2 cellular contexts compared by ENCODE assay signal in genomic region chr4:8262637-8263322, GRCh38.
TF ChIP-seq lines count a peak whose summit lies in the region.

No MANE protein-coding gene starts in this region.

TF ChIP-seq in HEK293, 187 proteins besides CTCF, POLR2A, EP300 and RAD21:
- no peak for TF ChIP-seq AEBP2 (tag by site-specific recombination; IDR thresholded peaks at IDR 0.05; ENCODE audit: borderline replicate concordance)
- TF ChIP-seq ZNF350 (tag by site-specific recombination; IDR thresholded peaks at IDR 0.05): no peak
- 0 out of 2 replicates have a peak, but pooled peaks have one; percentile 25 for TF ChIP-seq ZNF600 (tag by site-specific recombination; IDR thresholded peaks at IDR 0.05)
- no peak for TF ChIP-seq ZNF701 (tag by site-specific recombination; IDR thresholded peaks at IDR 0.05)
- no peak for TF ChIP-seq ZBTB1 (tag by site-specific recombination; IDR thresholded peaks at IDR 0.05)
- no peak for TF ChIP-seq ZEB2 (tag by site-specific recombination; IDR thresholded peaks at IDR 0.05)
- no peak for TF ChIP-seq ZNF621 (tag by site-specific recombination; IDR thresholded peaks at IDR 0.05)
- TF ChIP-seq YY1 (tag by site-specific recombination; IDR thresholded peaks at IDR 0.05): no peak

TF ChIP-seq in H1, 55 proteins besides CTCF, POLR2A, EP300 and RAD21:
- TF ChIP-seq CTBP2 (IDR thresholded peaks at IDR 0.05; ENCODE audit: borderline replicate concordance, insufficient read depth, insufficient read length, low read length) (no peak), RNF2 (IDR thresholded peaks at IDR 0.05; ENCODE audit: borderline replicate concordance, low read depth, low read length, missing control alignments, poor library complexity, severe bottlenecking) (no peak)
TF ChIP-seq in H1: peak in this region for 0.
